In the genomic region with DNA sequence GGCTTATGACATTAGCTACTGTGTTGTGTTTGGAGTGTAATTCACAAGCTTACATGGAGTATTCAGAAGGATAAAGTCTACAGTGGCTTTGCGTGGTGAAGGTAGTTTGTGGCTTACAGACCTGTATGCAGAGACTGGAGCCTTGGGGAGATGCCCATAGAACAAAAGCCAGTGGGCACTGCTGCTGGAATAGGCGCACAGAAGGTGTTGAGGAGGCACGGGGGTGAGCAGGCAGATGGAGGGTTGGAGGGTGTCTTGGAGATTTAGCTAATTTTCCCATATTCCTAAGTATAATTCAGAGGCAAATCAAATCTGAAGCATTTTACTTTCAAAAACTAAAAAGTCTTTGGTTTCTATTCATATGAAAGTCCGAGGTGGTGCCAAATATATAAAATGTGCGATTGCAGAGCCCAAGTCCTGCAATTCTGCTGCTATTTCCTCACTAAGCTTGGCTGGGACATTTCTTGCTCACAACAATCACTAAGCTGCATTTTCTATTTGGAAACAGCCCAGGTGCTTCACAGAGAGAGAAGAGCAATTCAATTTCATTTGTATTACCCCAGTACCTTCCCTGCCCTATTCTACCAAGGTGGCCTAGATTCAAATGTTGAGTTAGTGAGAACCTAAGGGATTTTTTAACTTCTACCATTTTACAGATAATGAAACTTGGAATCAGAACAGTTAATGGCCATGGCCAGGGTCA, we compare ENCODE assay signal across 21 cellular contexts. TPM values are rescaled to one million over a fixed set of nuclear protein-coding genes. Genes with fewer than 3 reads are reported as not detected.
A peak's percentile ranks its signal among the peaks of the same experiment; 100 is the strongest.
DNase-seq lines count a peak whose midpoint lies in the region; ATAC-seq, FAIRE-seq and TF ChIP-seq lines count a peak whose summit lies in the region.
"Had no signal": no experiment of that assay in that cellular context is flagged by ENCODE, and none has a peak within 500 bp of the region (broad histone marks: within the 10 kb centered on the region; RNA-seq: fewer than 3 reads in every experiment).

No MANE protein-coding gene starts in this region.

- FAIRE-seq in K562 (lab: Jason Lieb, UNC) (peak; percentile 11), pancreas (lab: Jason Lieb, UNC) (no peak)

- no peak overlapping the region for H3K4me2 ChIP-seq in K562 (ENCODE audit: insufficient read depth, low read length)

- peak overlapping the region; percentile 48 for H3K27ac Mint-ChIP-seq in glutamatergic neuron (ENCODE audit: unreplicated experiment)
- H3K27ac Mint-ChIP-seq: CD14-positive monocyte; CD8-positive, alpha-beta memory T cell; T-cell had no signal

- no peaks in the 10 kb centered on the region for H3K9me1 ChIP-seq in K562 (ENCODE audit: control insufficient read depth, insufficient read depth, low read length)

- no peak for TF ChIP-seq RAD21 in K562 (CRISPR knock-in tag; conservative IDR thresholded peaks at IDR 0.05 in 1 of 2, IDR thresholded peaks at IDR 0.05 in 1 of 2)

- H3K4me3 Mint-ChIP-seq in glutamatergic neuron (ENCODE audit: unreplicated experiment): peak overlapping the region; percentile 5
- H3K4me3 Mint-ChIP-seq: CD14-positive monocyte; CD8-positive, alpha-beta memory T cell; T-cell had no signal

- no peaks in the 10 kb centered on the region for H4K20me1 ChIP-seq in K562 (replicated peaks; ENCODE audit: control insufficient read depth, insufficient read depth, low read length)

- H3K4me3 ChIP-seq in K562 (no peak overlapping the region), pancreas (no peak overlapping the region)
- H3K4me3 ChIP-seq: MG63 had no signal

- CTCF ChIA-PET in K562 (lab: Yijun Ruan, JAX; ENCODE audit: low intra/inter-chr PET ratio): no interaction called here

- peaks cover 10% of the 10 kb centered on the region for H3K36me3 Mint-ChIP-seq in glutamatergic neuron (ENCODE audit: unreplicated experiment)
- H3K36me3 Mint-ChIP-seq: CD14-positive monocyte; CD8-positive, alpha-beta memory T cell; T-cell had no signal

- H2AFZ ChIP-seq in K562 (ENCODE audit: low read depth, low read length): no peak overlapping the region

- peaks cover 1% of the 10 kb centered on the region for H3K9me3 Mint-ChIP-seq in glutamatergic neuron (ENCODE audit: unreplicated experiment)
- H3K9me3 Mint-ChIP-seq: T-cell had no signal

- no peak overlapping the region for H3K9ac ChIP-seq in K562 (ENCODE audit: insufficient read depth in 1 of 2, low read depth in 2 of 2, low read length in 2 of 2)

- DNase-seq in NCI-H1694 (lab: John Stamatoyannopoulos, UW): peak; percentile 53
- no peak for DNase-seq in K562 (ENCODE audit: extremely low read depth in 1 of 4, low spot score in 3 of 4)
- no peak for DNase-seq in glutamatergic neuron
- peak; percentile 18 for DNase-seq in retina
- no peak for DNase-seq in GM03348 (ENCODE audit: low spot score)
- no peak for DNase-seq in stimulated activated CD4-positive, alpha-beta T cell treated with anti-CD3 and anti-CD28 coated beads, Interleukin-2, amount 100 ng/mL, for 24 hours
- no peak for DNase-seq in pancreas
- DNase-seq: BE2C; CD8-positive, alpha-beta memory T cell; DMS79 treated with DMSO at 0.1 percent for 48 hours; GOT3; KG1; MG63; NCI-H1105 treated with DMSO at 0.1 percent for 48 hours; NCI-H2081; NCI-H2227 treated with DMSO at 0.1 percent for 48 hours; NCI-H748 treated with DMSO at 0.1 percent for 48 hours; T-cell had no signal

- intact Hi-C loops in K562 (cut with micrococcal nuclease) (no loop called here), pancreas (cut with DNase I) (no loop called here)

- TF ChIP-seq CTCF in K562 (IDR thresholded peaks at IDR 0.05 in 2 of 3, conservative IDR thresholded peaks at IDR 0.05 in 1 of 3; ENCODE audit: insufficient read depth in 2 of 3, low read depth in 1 of 3, low read length in 3 of 3): no peak
- no peak for TF ChIP-seq CTCF in glutamatergic neuron (IDR thresholded peaks at IDR 0.05; ENCODE audit: partially characterized antibody, unreplicated experiment)
- TF ChIP-seq CTCF in pancreas (IDR thresholded peaks at IDR 0.05): no peak

- no peaks in the 10 kb centered on the region for H3K4me1 ChIP-seq in K562 (replicated peaks in 1 of 2; ENCODE audit: control insufficient read depth in 2 of 2, insufficient read depth in 2 of 2, low read length in 2 of 2)
- no peaks in the 10 kb centered on the region for H3K4me1 ChIP-seq in pancreas
- H3K4me1 ChIP-seq: BE2C had no signal

- 2% methylated on average over 5 of the region's 5 CpGs for WGBS in K562 (ENCODE audit: insufficient coverage, low coverage, missing lambda C conversion rate)
- WGBS in pancreas, 2 donors: 76 to 87% methylated on average over 5 of the region's 5 CpGs

- TF ChIP-seq POLR2A in K562 (conservative IDR thresholded peaks at IDR 0.05): no peak

- BruUV-seq in K562 (replicated peaks; lab: Mats Ljungman, UMichigan): no TSS peak

- H3K36me3 ChIP-seq in K562 (ENCODE audit: control insufficient read depth, insufficient read depth, low read length) (no peaks in the 10 kb centered on the region), pancreas (no peaks in the 10 kb centered on the region)
- H3K36me3 ChIP-seq: BE2C, MG63 had no signal

- no peak overlapping the region for H3K27ac ChIP-seq in K562 (ENCODE audit: extremely low read depth, low read depth, low read length)
- no peak overlapping the region for H3K27ac ChIP-seq in pancreas
- H3K27ac ChIP-seq: RWPE1 had no signal

- in situ Hi-C loops in K562 (cut with MboI): no loop called here

- H3K27me3 ChIP-seq in K562 (ENCODE audit: control insufficient read depth in 2 of 2, insufficient read depth in 2 of 2, low read length in 2 of 2): no peaks in the 10 kb centered on the region
- no peaks in the 10 kb centered on the region for H3K27me3 ChIP-seq in pancreas
- H3K27me3 ChIP-seq: BE2C, MG63 had no signal

- no peaks in the 10 kb centered on the region for H3K27me3 Mint-ChIP-seq in glutamatergic neuron (ENCODE audit: unreplicated experiment)

- H3K79me2 ChIP-seq in K562 (ENCODE audit: control insufficient read depth, insufficient read depth, low read length): no peaks in the 10 kb centered on the region

- H3K9me3 ChIP-seq in K562 (replicated peaks; ENCODE audit: control insufficient read depth, insufficient read depth, low read depth, low read length) (no peaks in the 10 kb centered on the region), pancreas (no peaks in the 10 kb centered on the region)
- H3K9me3 ChIP-seq: BE2C, MG63 had no signal

- no peak for ATAC-seq in K562
- ATAC-seq in pancreas: no peak
- ATAC-seq: Panc1, T-cell had no signal

- POLR2A ChIA-PET in K562 (lab: Yijun Ruan, JAX): interaction anchor here (2.0 kb wide), 1 partner anchor 19 kb away, joined by 4 read pairs; no protein-coding TSS in a partner anchor

- peaks cover 16% of the 10 kb centered on the region for H3K4me1 Mint-ChIP-seq in glutamatergic neuron (ENCODE audit: low read depth, unreplicated experiment)
- H3K4me1 Mint-ChIP-seq: CD14-positive monocyte; CD8-positive, alpha-beta memory T cell; T-cell had no signal

- TF ChIP-seq EP300 in K562 (IDR thresholded peaks at IDR 0.05; ENCODE audit: low read length): no peak

TF ChIP-seq in K562, 482 proteins besides CTCF, POLR2A, EP300 and RAD21:
- TF ChIP-seq TAF15 (IDR thresholded peaks at IDR 0.05; ENCODE audit: low read depth, low read length) (no peak), HIVEP1 (CRISPR knock-in tag; IDR thresholded peaks at IDR 0.05) (no peak), SMARCB1 (IDR thresholded peaks at IDR 0.05; ENCODE audit: insufficient read length, low read depth) (no peak), SP1 (CRISPR knock-in tag; IDR thresholded peaks at IDR 0.05) (no peak), EZH2 (IDR thresholded peaks at IDR 0.05; ENCODE audit: borderline replicate concordance, low read depth, low read length) (no peak), ZNF561 (CRISPR knock-in tag; conservative IDR thresholded peaks at IDR 0.05) (no peak), KLF13 (tag; IDR thresholded peaks at IDR 0.05; ENCODE audit: borderline replicate concordance, low read depth) (no peak)

RNA-seq across cellular contexts. Expression of gene FH, which starts 48.5 kb away (rescaled TPM):
- total RNA-seq in K562 (2011; cell fraction: chromatin; rRNA removed; ENCODE audit: low replicate concordance): 50.4 and 162 TPM in 2 replicates
- 40.0 and 44.2 TPM in 2 replicates for total RNA-seq in K562 (2011; cell fraction: nucleolus; rRNA removed)
- 59.3 and 65.7 TPM in 2 replicates for total RNA-seq in K562 (2011; cell fraction: nucleoplasm; rRNA removed)
- total RNA-seq in K562 (2014; rRNA removed) (130 and 160 TPM in 2 replicates), K562 (2014; rRNA removed; fragmentation: Illumina TruSeq; extraction: Trizol) (240 and 270 TPM in 2 replicates), K562 (2015; rRNA removed; fragmentation: Illumina TruSeq; extraction: Trizol) (214 and 215 TPM in 2 replicates), K562 (2021) (208 and 211 TPM in 2 replicates), glutamatergic neuron (ENCODE audit: unreplicated experiment) (51.0 TPM), pancreas (10 to 100 TPM; 15.1 to 27.0 (median 23.3) TPM)
- polyA plus RNA-seq in K562 (2011; rRNA removed) (184 and 233 TPM in 2 replicates), K562 (2014; fragmentation: Illumina TruSeq; extraction: Trizol) (187 and 196 TPM in 2 replicates), K562 (2014; fragmentation: Nextera tagmentation; extraction: Ambion mirVana) (100 to 1,000 TPM; 117 to 163 TPM), K562 (2014; rRNA removed) (224 and 237 TPM in 2 replicates), pancreas (10 to 100 TPM; 20.0 to 33.5 TPM)
- polyA plus RNA-seq in K562 (2011; cell fraction: cytosol; rRNA removed): 87.3 and 123 TPM in 2 replicates
- 59.9 and 94.3 TPM in 2 replicates for polyA plus RNA-seq in K562 (2011; cell fraction: nucleus; rRNA removed)
- 169 and 211 TPM in 2 replicates for polyA plus RNA-seq in K562 (2012)
- 394 and 403 TPM in 2 replicates for polyA minus RNA-seq in K562 (2011; rRNA and poly(A)+ RNA removed)
- 91.0 and 111 TPM in 2 replicates for polyA minus RNA-seq in K562 (2011; cell fraction: cytosol; rRNA and poly(A)+ RNA removed)
- 64.4 and 99.4 TPM in 2 replicates for polyA minus RNA-seq in K562 (2011; cell fraction: nucleus; rRNA and poly(A)+ RNA removed)

Comparison
In these comparisons a context has a peak if more than half of its experiments do, and no peak if none do; other contexts are left out.
1. DNase-seq: peak in NCI-H1694 (single experiment) and retina (single experiment); none in K562 (0 of 4), glutamatergic neuron (single experiment), GM03348 (single experiment), stimulated activated CD4-positive, alpha-beta T cell treated with anti-CD3 and anti-CD28 coated beads, Interleukin-2, amount 100 ng/mL, for 24 hours (0 of 2) and pancreas (0 of 6).